Comparison of ENCODE assay signal across 22 cellular contexts in the genomic region with DNA sequence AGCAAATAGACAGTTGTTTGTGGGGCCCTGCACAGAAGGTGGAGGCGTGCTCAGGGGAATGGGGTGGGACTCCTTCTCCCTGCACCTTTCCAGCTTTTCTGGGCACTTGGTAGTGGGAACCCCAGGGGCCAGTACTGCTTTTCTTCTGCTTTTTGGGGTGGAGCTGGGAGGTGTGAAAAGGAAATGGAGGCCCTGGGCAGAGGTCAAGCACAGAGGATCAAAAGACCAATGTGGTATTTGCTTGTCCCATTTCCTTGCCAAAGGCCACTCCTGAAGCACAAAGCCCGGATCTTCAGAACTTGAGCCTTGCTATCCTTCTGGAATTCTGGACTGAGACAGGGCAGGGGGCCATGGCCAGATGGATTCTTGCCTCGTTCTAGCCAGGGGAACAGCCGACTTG. TPM values are rescaled to one million over a fixed set of nuclear protein-coding genes. Genes with fewer than 3 reads are reported as not detected.
DNase-seq lines count a peak whose midpoint lies in the region; ATAC-seq, FAIRE-seq and TF ChIP-seq lines count a peak whose summit lies in the region.
"Had no signal": no experiment of that assay in that cellular context is flagged by ENCODE, and none has a peak within 500 bp of the region (broad histone marks: within the 10 kb centered on the region; RNA-seq: fewer than 3 reads in every experiment).

No MANE protein-coding gene starts in this region.

- H3K4ac ChIP-seq in IMR-90 (ENCODE audit: low read depth, low read length) = no peak overlapping the region

- DNase-seq in IMR-90 = no peak
- DNase-seq in small intestine = peak; percentile 92
- no peak for DNase-seq in CD8-positive, alpha-beta memory T cell
- DNase-seq in NK-92 treated with Interleukin-12 subunit alpha and Interleukin-12 subunit beta, amount 100 ng/mL, for 24 hours (lab: John Stamatoyannopoulos, UW) = no peak
- DNase-seq in SK-N-SH = no peak
- no peak for DNase-seq in osteoblast (ENCODE audit: insufficient read length, low spot score, missing footprints)
- DNase-seq: BE2C; CD4-positive, alpha-beta memory T cell; COR-L47; DMS153; DND-41; GDM1; GOT3; H9 had no signal

- H3K27me3 ChIP-seq in IMR-90 (ENCODE audit: control insufficient read depth, insufficient read depth, low read length) = peaks cover 2% of the 10 kb centered on the region; the same call in 1 of the 2 replicates
- no peaks in the 10 kb centered on the region for H3K27me3 ChIP-seq in duodenal mucosa (ENCODE audit: control insufficient read depth in 1 of 2, insufficient read depth in 2 of 2, low read length in 2 of 2)
- H3K27me3 ChIP-seq in mucosa of stomach (ENCODE audit: control insufficient read depth, insufficient read depth, low read length) = no peaks in the 10 kb centered on the region
- H3K27me3 ChIP-seq in small intestine (ENCODE audit: control insufficient read depth in 2 of 2, insufficient read depth in 2 of 2, low read length in 2 of 2) = no peaks in the 10 kb centered on the region
- H3K27me3 ChIP-seq in CD8-positive, alpha-beta memory T cell (ENCODE audit: insufficient read depth, low read length, poor library complexity, severe bottlenecking) = no peaks in the 10 kb centered on the region
- no peaks in the 10 kb centered on the region for H3K27me3 ChIP-seq in SK-N-SH (ENCODE audit: insufficient read depth)
- no peaks in the 10 kb centered on the region for H3K27me3 ChIP-seq in osteoblast (ENCODE audit: insufficient read depth, low read length)
- H3K27me3 ChIP-seq: BE2C had no signal

- H3K36me3 Mint-ChIP-seq in CD8-positive, alpha-beta memory T cell = no peaks in the 10 kb centered on the region
- H3K36me3 Mint-ChIP-seq: CD4-positive, alpha-beta memory T cell had no signal

- no CpG with 5 or more reads among the region's 4 CpGs for WGBS in IMR-90 (ENCODE audit: extremely low coverage in 2 of 2, insufficient read length in 1 of 2), 2 experiments
- 17 to 43% (median 32%) methylated on average over 4 of the region's 4 CpGs for WGBS in small intestine, 3 donors
- 33% methylated on average over 4 of the region's 4 CpGs for WGBS in SK-N-SH (ENCODE audit: low lambda C conversion rate)

- no peak overlapping the region for H3K18ac ChIP-seq in IMR-90 (ENCODE audit: low read depth, low read length)

- H3K4me3 ChIP-seq in IMR-90 (ENCODE audit: insufficient read depth, low read depth, low read length) (no peak overlapping the region), duodenal mucosa (ENCODE audit: low read depth in 1 of 2, low read length in 2 of 2) (no peak overlapping the region), mucosa of stomach (ENCODE audit: low read length) (no peak overlapping the region), small intestine (ENCODE audit: low read depth in 1 of 2, low read length in 2 of 2) (no peak overlapping the region), SK-N-SH (ENCODE audit: low read depth in 2 of 2, low read length in 1 of 2) (no peak overlapping the region), osteoblast (ENCODE audit: insufficient read depth, low read length) (no peak overlapping the region)
- H3K4me3 ChIP-seq in CD8-positive, alpha-beta memory T cell (ENCODE audit: low read length) = no peak overlapping the region

- H2BK120ac ChIP-seq in IMR-90 (ENCODE audit: low read depth, low read length) = no peak overlapping the region

- H3K4me1 Mint-ChIP-seq in CD8-positive, alpha-beta memory T cell = no peaks in the 10 kb centered on the region
- H3K4me1 Mint-ChIP-seq: CD4-positive, alpha-beta memory T cell had no signal

- no peak overlapping the region for H4K5ac ChIP-seq in IMR-90 (ENCODE audit: low read depth, low read length)

- no peaks in the 10 kb centered on the region for H3K79me1 ChIP-seq in IMR-90 (ENCODE audit: low read depth in 1 of 2, low read length in 2 of 2)

- H3K27ac Mint-ChIP-seq in CD8-positive, alpha-beta memory T cell = no peak overlapping the region
- H3K27ac Mint-ChIP-seq: CD4-positive, alpha-beta memory T cell; H9 had no signal

- H2BK20ac ChIP-seq in IMR-90 (ENCODE audit: low read depth, low read length) = no peak overlapping the region

- no TSS peak for BruUV-seq in IMR-90 (replicated peaks; lab: Mats Ljungman, UMichigan)

- FAIRE-seq in small intestine (lab: Jason Lieb, UNC) = no peak
- FAIRE-seq: A204.1, D721Med, GM12892, GM19239 had no signal

- H3K56ac ChIP-seq in IMR-90 (ENCODE audit: extremely low read depth, insufficient read depth, low read length) = no peak overlapping the region

- CTCF ChIA-PET in IMR-90 (lab: Yijun Ruan, JAX) = no interaction called here
- CTCF ChIA-PET in CD8-positive, alpha-beta memory T cell (lab: Charles Lee) = no interaction called here
- CTCF ChIA-PET in SK-N-SH (lab: Yijun Ruan, JAX) = interaction anchor here (0.9 to 4.2 kb wide), 2 partner anchors 24 to 27 kb away, joined by 3 to 22 read pairs; a partner anchor contains a TSS

- H3F3A ChIP-seq in SK-N-SH (replicated peaks; ENCODE audit: insufficient read depth) = no peaks in the 10 kb centered on the region

- TF ChIP-seq EP300 in SK-N-SH (IDR thresholded peaks at IDR 0.05; ENCODE audit: borderline replicate concordance in 1 of 2, low read depth in 1 of 2, low read length in 1 of 2) = no peak

- in situ Hi-C loops in IMR-90 (cut with MboI; ENCODE audit: low sequenced_read_pairs) = no loop called here

- H3K9ac ChIP-seq in IMR-90 (ENCODE audit: low read depth, low read length) (no peak overlapping the region), duodenal mucosa (ENCODE audit: low read depth in 1 of 2, low read length in 2 of 2) (no peak overlapping the region), mucosa of stomach (ENCODE audit: low read length) (peak overlapping the region; percentile 23), SK-N-SH (no peak overlapping the region)

- H3K36me3 ChIP-seq in IMR-90 (ENCODE audit: control insufficient read depth, insufficient read depth, low read length) (no peaks in the 10 kb centered on the region), duodenal mucosa (ENCODE audit: control insufficient read depth in 1 of 2, insufficient read depth in 2 of 2, low read length in 2 of 2) (no peaks in the 10 kb centered on the region), mucosa of stomach (ENCODE audit: control insufficient read depth, insufficient read depth, low read length) (no peaks in the 10 kb centered on the region), small intestine (ENCODE audit: control insufficient read depth in 2 of 2, insufficient read depth in 2 of 2, low read length in 2 of 2) (no peaks in the 10 kb centered on the region), SK-N-SH (replicated peaks in 1 of 2; ENCODE audit: control insufficient read depth in 1 of 2, insufficient read depth in 2 of 2, low read length in 1 of 2) (no peaks in the 10 kb centered on the region), osteoblast (ENCODE audit: insufficient read depth, low read length) (no peaks in the 10 kb centered on the region)
- no peaks in the 10 kb centered on the region for H3K36me3 ChIP-seq in CD8-positive, alpha-beta memory T cell (ENCODE audit: insufficient read depth, low read length)
- H3K36me3 ChIP-seq: BE2C had no signal

- H3K9me1 ChIP-seq in IMR-90 (ENCODE audit: insufficient read depth, low read length) = no peaks in the 10 kb centered on the region

- H3K23ac ChIP-seq in IMR-90 (ENCODE audit: low read depth, low read length) = no peak overlapping the region

- H2BK5ac ChIP-seq in IMR-90 (ENCODE audit: low read depth, low read length, poor library complexity, severe bottlenecking) = no peak overlapping the region

- H3K14ac ChIP-seq in IMR-90 (replicated peaks; ENCODE audit: low read depth, low read length) = no peak overlapping the region

- no peaks in the 10 kb centered on the region for H3K4me1 ChIP-seq in IMR-90 (ENCODE audit: control insufficient read depth, insufficient read depth, low read length)
- H3K4me1 ChIP-seq in duodenal mucosa (ENCODE audit: control insufficient read depth in 1 of 2, insufficient read depth in 2 of 2, low read length in 2 of 2) = peaks cover 62 to 74% of the 10 kb centered on the region in 2 donors
- peaks cover 77% of the 10 kb centered on the region for H3K4me1 ChIP-seq in mucosa of stomach (ENCODE audit: control insufficient read depth, insufficient read depth, low read length)
- H3K4me1 ChIP-seq in small intestine (ENCODE audit: control insufficient read depth in 2 of 2, insufficient read depth in 1 of 2, low read depth in 1 of 2, low read length in 1 of 2) = peaks cover 3 to 6% of the 10 kb centered on the region in 2 donors
- no peaks in the 10 kb centered on the region for H3K4me1 ChIP-seq in CD8-positive, alpha-beta memory T cell (ENCODE audit: insufficient read depth, low read length)
- peaks cover 0 to 2% of the 10 kb centered on the region in 2 experiments; a peak in 1 of 4 replicates for H3K4me1 ChIP-seq in SK-N-SH (ENCODE audit: control insufficient read depth in 1 of 2, insufficient read depth in 2 of 2, low read depth in 1 of 2, low read length in 1 of 2)
- H3K4me1 ChIP-seq in osteoblast (ENCODE audit: insufficient read depth, low read length) = no peaks in the 10 kb centered on the region
- H3K4me1 ChIP-seq: BE2C had no signal

- POLR2A ChIA-PET in IMR-90 (lab: Charles Lee; ENCODE audit: unreplicated experiment) (no interaction called here), SK-N-SH (lab: Yijun Ruan, JAX) (no interaction called here)
- POLR2A ChIA-PET in CD8-positive, alpha-beta memory T cell (lab: Charles Lee) = no interaction called here

- H3K79me2 ChIP-seq in SK-N-SH (ENCODE audit: insufficient read depth) (no peaks in the 10 kb centered on the region), osteoblast (ENCODE audit: insufficient read depth, low read length) (no peaks in the 10 kb centered on the region)

- H2BK15ac ChIP-seq in IMR-90 (ENCODE audit: low read depth, low read length) = no peak overlapping the region

- H3K9me3 ChIP-seq in IMR-90 (ENCODE audit: control insufficient read depth, insufficient read depth, low read length) (no peaks in the 10 kb centered on the region), duodenal mucosa (ENCODE audit: control insufficient read depth in 1 of 2, low read length in 2 of 2) (no peaks in the 10 kb centered on the region), mucosa of stomach (ENCODE audit: control insufficient read depth, low read length) (no peaks in the 10 kb centered on the region), small intestine (ENCODE audit: control insufficient read depth, low read depth) (no peaks in the 10 kb centered on the region), SK-N-SH (no peaks in the 10 kb centered on the region), osteoblast (ENCODE audit: low read depth, low read length) (no peaks in the 10 kb centered on the region)
- no peaks in the 10 kb centered on the region for H3K9me3 ChIP-seq in CD8-positive, alpha-beta memory T cell (ENCODE audit: low read length)
- H3K9me3 ChIP-seq: BE2C had no signal

- H2AK9ac ChIP-seq in IMR-90 (replicated peaks; ENCODE audit: low read depth, low read length, poor library complexity) = peak overlapping the region; percentile 28

- intact Hi-C loops in IMR-90 (cut with micrococcal nuclease) = no loop called here

- H2AK5ac ChIP-seq in IMR-90 (ENCODE audit: low read depth, low read length) = no peak overlapping the region

- TF ChIP-seq POLR2A in IMR-90 (IDR thresholded peaks at IDR 0.05; ENCODE audit: low read depth, low read length) = no peak

- no peak for TF ChIP-seq RAD21 in IMR-90 (IDR thresholded peaks at IDR 0.05; ENCODE audit: low read length)
- TF ChIP-seq RAD21 in SK-N-SH (IDR thresholded peaks at IDR 0.05; ENCODE audit: low read length) = no peak

- no peak overlapping the region for H3K27ac ChIP-seq in IMR-90 (ENCODE audit: insufficient read depth, low read length)
- peak overlapping the region; percentile 53 for H3K27ac ChIP-seq in duodenal mucosa (ENCODE audit: low read depth, low read length)
- peak overlapping the region; percentile 84 to 89 for H3K27ac ChIP-seq in small intestine (ENCODE audit: low read depth in 1 of 2, low read length in 1 of 2)
- H3K27ac ChIP-seq in CD8-positive, alpha-beta memory T cell (ENCODE audit: low read depth, low read length) = no peak overlapping the region
- H3K27ac ChIP-seq in SK-N-SH (ENCODE audit: low read depth in 2 of 2, low read length in 1 of 2) = no peak overlapping the region
- H3K27ac ChIP-seq in osteoblast (ENCODE audit: low read depth, low read length) = no peak overlapping the region
- H3K27ac ChIP-seq: C4-2B had no signal

- H4K8ac ChIP-seq in IMR-90 (ENCODE audit: low read depth in 2 of 2, low read length in 2 of 2) = no peak overlapping the region

- no peaks in the 10 kb centered on the region for H4K20me1 ChIP-seq in IMR-90 (ENCODE audit: insufficient read depth, low read length)
- H4K20me1 ChIP-seq in SK-N-SH (ENCODE audit: insufficient read depth) = no peaks in the 10 kb centered on the region
- H4K20me1 ChIP-seq in osteoblast (ENCODE audit: insufficient read depth, low read length) = no peaks in the 10 kb centered on the region

- no peaks in the 10 kb centered on the region for H3K9me2 ChIP-seq in SK-N-SH

- H2AFZ ChIP-seq in IMR-90 (replicated peaks; ENCODE audit: low read length, poor library complexity) = no peak overlapping the region
- no peak overlapping the region for H2AFZ ChIP-seq in SK-N-SH (ENCODE audit: low read depth)
- H2AFZ ChIP-seq in osteoblast (ENCODE audit: low read length) = no peak overlapping the region

- dilution Hi-C loops in IMR-90 (cut with HindIII; ENCODE audit: low sequenced_read_pairs, unreplicated experiment) = no loop called here

- no peak for ATAC-seq in IMR-90 (ENCODE audit: low read depth)

- peaks cover 6 to 42% of the 10 kb centered on the region in 2 donors for H3K27me3 Mint-ChIP-seq in CD8-positive, alpha-beta memory T cell

- no peak overlapping the region for H3K4me3 Mint-ChIP-seq in CD8-positive, alpha-beta memory T cell
- H3K4me3 Mint-ChIP-seq: CD4-positive, alpha-beta memory T cell; H9 had no signal

- H3K4me2 ChIP-seq in IMR-90 (ENCODE audit: low read depth, low read length) (no peak overlapping the region), SK-N-SH (no peak overlapping the region), osteoblast (ENCODE audit: insufficient read depth, low read length) (no peak overlapping the region)

- no peaks in the 10 kb centered on the region for H3K9me3 Mint-ChIP-seq in CD8-positive, alpha-beta memory T cell
- H3K9me3 Mint-ChIP-seq: H9 had no signal

- no peak overlapping the region for H4K91ac ChIP-seq in IMR-90 (ENCODE audit: insufficient read depth, low read depth, low read length)

- TF ChIP-seq CTCF in IMR-90 (conservative IDR thresholded peaks at IDR 0.05; ENCODE audit: low read depth, low read length) (no peak), SK-N-SH (IDR thresholded peaks at IDR 0.05) (no peak), osteoblast (IDR thresholded peaks at IDR 0.05; ENCODE audit: extremely low read depth, low read depth, low read length) (no peak)

RNA-seq across cellular contexts. Expression of a gene that starts 26.4 kb away (rescaled TPM):
- total RNA-seq in IMR-90 (2012; rRNA removed) = not detected in 2 replicates
- not detected in 2 replicates for polyA plus RNA-seq in IMR-90 (2012; rRNA removed)
- not detected in 2 replicates for polyA plus RNA-seq in IMR-90 (2012; cell fraction: cytosol; rRNA removed)
- 0.03 and 0.05 TPM in 2 replicates for polyA plus RNA-seq in IMR-90 (2012; cell fraction: nucleus; rRNA removed; ENCODE audit: low replicate concordance)
- polyA plus RNA-seq in small intestine = 10 to 100 TPM in 1 of 3 donors, 1 to 10 TPM in 2; 1.1 to 19.3 (median 1.6) TPM
- total RNA-seq in CD8-positive, alpha-beta memory T cell = not detected
- polyA plus RNA-seq in CD8-positive, alpha-beta memory T cell = not detected
- 0.02 TPM in 1 of 2 replicates, not detected in the other for polyA plus RNA-seq in SK-N-SH (2012; rRNA removed)
- polyA plus RNA-seq in SK-N-SH (2012; cell fraction: cytosol; rRNA removed) = under 0.01 TPM in 1 of 2 replicates, not detected in the other
- polyA plus RNA-seq in SK-N-SH (2012; cell fraction: nucleus; rRNA removed) = 0.05 TPM in 1 of 2 replicates, not detected in the other
- 0.29 and 0.72 TPM in 2 replicates for total RNA-seq in osteoblast
- total RNA-seq: CD4-positive, alpha-beta memory T cell had no signal
- polyA plus RNA-seq: AG04450; CD4-positive, alpha-beta memory T cell had no signal

Comparison
In these comparisons a context has a peak if more than half of its experiments do, and no peak if none do; other contexts are left out.
1. H3K27ac ChIP-seq: peak in duodenal mucosa (single experiment) and small intestine (2 of 2); none in IMR-90 (single experiment), CD8-positive, alpha-beta memory T cell (single experiment), SK-N-SH (0 of 2) and osteoblast (single experiment).